ENCODE assay signal across 1 cellular context in the genomic region with DNA sequence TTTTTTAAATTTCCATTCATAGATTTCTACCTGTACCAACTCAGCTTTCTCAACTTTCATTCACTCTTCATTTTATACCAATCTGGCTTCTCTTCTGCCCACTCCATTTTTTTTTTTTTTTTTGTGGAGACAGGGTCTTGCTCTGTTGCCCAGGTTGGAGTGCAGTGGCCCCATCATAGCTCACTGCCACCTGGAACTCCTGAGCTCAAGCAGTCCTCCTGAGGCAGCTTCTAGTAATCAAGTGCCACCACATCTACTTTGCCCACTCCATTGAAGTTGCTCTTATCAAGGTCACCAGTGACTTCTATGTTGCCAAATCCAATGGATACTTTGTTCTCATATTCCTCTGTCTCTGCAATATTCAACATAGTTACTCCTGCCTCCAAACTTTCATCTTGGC.
TF ChIP-seq lines count a peak whose summit lies in the region.

No MANE protein-coding gene starts in this region.

TF ChIP-seq in WTC11, 78 proteins besides CTCF, POLR2A, EP300 and RAD21 (continued from another document):
- no peak for TF ChIP-seq ZNF138 (CRISPR knock-in tag; conservative IDR thresholded peaks at IDR 0.05)
- TF ChIP-seq, protein P1, sequence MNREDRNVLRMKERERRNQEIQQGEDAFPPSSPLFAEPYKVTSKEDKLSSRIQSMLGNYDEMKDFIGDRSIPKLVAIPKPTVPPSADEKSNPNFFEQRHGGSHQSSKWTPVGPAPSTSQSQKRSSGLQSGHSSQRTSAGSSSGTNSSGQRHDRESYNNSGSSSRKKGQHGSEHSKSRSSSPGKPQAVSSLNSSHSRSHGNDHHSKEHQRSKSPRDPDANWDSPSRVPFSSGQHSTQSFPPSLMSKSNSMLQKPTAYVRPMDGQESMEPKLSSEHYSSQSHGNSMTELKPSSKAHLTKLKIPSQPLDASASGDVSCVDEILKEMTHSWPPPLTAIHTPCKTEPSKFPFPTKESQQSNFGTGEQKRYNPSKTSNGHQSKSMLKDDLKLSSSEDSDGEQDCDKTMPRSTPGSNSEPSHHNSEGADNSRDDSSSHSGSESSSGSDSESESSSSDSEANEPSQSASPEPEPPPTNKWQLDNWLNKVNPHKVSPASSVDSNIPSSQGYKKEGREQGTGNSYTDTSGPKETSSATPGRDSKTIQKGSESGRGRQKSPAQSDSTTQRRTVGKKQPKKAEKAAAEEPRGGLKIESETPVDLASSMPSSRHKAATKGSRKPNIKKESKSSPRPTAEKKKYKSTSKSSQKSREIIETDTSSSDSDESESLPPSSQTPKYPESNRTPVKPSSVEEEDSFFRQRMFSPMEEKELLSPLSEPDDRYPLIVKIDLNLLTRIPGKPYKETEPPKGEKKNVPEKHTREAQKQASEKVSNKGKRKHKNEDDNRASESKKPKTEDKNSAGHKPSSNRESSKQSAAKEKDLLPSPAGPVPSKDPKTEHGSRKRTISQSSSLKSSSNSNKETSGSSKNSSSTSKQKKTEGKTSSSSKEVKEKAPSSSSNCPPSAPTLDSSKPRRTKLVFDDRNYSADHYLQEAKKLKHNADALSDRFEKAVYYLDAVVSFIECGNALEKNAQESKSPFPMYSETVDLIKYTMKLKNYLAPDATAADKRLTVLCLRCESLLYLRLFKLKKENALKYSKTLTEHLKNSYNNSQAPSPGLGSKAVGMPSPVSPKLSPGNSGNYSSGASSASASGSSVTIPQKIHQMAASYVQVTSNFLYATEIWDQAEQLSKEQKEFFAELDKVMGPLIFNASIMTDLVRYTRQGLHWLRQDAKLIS (CRISPR knock-in tag; IDR thresholded peaks at IDR 0.05; ENCODE audit: borderline replicate concordance), result no peak
- no peak for TF ChIP-seq CBFB (CRISPR knock-in tag; IDR thresholded peaks at IDR 0.05; ENCODE audit: low read depth)
- no peak for TF ChIP-seq ETV6 (CRISPR knock-in tag; IDR thresholded peaks at IDR 0.05)
- TF ChIP-seq, protein P2, sequence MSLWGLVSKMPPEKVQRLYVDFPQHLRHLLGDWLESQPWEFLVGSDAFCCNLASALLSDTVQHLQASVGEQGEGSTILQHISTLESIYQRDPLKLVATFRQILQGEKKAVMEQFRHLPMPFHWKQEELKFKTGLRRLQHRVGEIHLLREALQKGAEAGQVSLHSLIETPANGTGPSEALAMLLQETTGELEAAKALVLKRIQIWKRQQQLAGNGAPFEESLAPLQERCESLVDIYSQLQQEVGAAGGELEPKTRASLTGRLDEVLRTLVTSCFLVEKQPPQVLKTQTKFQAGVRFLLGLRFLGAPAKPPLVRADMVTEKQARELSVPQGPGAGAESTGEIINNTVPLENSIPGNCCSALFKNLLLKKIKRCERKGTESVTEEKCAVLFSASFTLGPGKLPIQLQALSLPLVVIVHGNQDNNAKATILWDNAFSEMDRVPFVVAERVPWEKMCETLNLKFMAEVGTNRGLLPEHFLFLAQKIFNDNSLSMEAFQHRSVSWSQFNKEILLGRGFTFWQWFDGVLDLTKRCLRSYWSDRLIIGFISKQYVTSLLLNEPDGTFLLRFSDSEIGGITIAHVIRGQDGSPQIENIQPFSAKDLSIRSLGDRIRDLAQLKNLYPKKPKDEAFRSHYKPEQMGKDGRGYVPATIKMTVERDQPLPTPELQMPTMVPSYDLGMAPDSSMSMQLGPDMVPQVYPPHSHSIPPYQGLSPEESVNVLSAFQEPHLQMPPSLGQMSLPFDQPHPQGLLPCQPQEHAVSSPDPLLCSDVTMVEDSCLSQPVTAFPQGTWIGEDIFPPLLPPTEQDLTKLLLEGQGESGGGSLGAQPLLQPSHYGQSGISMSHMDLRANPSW (CRISPR knock-in tag; conservative IDR thresholded peaks at IDR 0.05; ENCODE audit: low read depth), result no peak
- TF ChIP-seq ZNF416 (CRISPR knock-in tag; IDR thresholded peaks at IDR 0.05), result no peak
- TF ChIP-seq TEAD4 (CRISPR knock-in tag; IDR thresholded peaks at IDR 0.05), result no peak
- TF ChIP-seq, protein P3, sequence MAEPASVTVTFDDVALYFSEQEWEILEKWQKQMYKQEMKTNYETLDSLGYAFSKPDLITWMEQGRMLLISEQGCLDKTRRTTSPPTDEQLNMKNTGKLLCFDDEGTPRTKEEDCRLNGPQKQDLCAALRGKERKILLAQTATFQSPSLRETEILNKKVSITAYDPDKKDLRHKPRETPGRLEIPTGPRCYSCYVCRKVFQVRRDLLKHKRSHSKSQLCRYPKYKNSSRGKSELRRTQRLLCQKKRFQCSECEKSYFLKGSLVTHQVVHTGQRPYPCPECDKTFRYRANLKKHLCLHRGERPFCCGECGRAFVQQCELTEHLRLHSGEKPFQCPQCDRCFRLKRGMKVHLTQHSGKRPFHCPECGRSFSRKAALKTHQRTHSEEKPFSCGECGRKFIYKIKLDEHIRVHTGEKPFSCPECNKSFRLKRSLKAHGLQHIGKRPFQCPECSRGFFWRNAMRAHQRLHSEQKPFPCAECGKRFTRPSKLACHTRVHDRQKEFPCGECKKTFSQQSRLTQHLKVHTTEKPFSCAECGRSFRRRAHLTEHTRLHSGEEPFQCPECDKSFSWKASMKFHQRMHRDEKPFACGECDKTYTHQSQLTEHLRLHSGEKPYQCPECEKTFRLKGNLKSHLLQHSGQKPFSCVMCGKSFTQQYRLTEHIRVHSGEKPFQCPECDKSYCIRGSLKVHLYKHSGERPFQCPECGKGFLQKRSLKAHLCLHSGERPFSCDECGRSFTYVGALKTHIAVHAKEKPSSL (CRISPR knock-in tag; conservative IDR thresholded peaks at IDR 0.05), result no peak
- TF ChIP-seq, protein P4, sequence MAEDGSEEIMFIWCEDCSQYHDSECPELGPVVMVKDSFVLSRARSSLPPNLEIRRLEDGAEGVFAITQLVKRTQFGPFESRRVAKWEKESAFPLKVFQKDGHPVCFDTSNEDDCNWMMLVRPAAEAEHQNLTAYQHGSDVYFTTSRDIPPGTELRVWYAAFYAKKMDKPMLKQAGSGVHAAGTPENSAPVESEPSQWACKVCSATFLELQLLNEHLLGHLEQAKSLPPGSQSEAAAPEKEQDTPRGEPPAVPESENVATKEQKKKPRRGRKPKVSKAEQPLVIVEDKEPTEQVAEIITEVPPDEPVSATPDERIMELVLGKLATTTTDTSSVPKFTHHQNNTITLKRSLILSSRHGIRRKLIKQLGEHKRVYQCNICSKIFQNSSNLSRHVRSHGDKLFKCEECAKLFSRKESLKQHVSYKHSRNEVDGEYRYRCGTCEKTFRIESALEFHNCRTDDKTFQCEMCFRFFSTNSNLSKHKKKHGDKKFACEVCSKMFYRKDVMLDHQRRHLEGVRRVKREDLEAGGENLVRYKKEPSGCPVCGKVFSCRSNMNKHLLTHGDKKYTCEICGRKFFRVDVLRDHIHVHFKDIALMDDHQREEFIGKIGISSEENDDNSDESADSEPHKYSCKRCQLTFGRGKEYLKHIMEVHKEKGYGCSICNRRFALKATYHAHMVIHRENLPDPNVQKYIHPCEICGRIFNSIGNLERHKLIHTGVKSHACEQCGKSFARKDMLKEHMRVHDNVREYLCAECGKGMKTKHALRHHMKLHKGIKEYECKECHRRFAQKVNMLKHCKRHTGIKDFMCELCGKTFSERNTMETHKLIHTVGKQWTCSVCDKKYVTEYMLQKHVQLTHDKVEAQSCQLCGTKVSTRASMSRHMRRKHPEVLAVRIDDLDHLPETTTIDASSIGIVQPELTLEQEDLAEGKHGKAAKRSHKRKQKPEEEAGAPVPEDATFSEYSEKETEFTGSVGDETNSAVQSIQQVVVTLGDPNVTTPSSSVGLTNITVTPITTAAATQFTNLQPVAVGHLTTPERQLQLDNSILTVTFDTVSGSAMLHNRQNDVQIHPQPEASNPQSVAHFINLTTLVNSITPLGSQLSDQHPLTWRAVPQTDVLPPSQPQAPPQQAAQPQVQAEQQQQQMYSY (CRISPR knock-in tag; IDR thresholded peaks at IDR 0.05), result no peak
- no peak for TF ChIP-seq ESRRA (CRISPR knock-in tag; IDR thresholded peaks at IDR 0.05; ENCODE audit: borderline replicate concordance)
